ENCODE assay signal across 7 cellular contexts in the genomic region with DNA sequence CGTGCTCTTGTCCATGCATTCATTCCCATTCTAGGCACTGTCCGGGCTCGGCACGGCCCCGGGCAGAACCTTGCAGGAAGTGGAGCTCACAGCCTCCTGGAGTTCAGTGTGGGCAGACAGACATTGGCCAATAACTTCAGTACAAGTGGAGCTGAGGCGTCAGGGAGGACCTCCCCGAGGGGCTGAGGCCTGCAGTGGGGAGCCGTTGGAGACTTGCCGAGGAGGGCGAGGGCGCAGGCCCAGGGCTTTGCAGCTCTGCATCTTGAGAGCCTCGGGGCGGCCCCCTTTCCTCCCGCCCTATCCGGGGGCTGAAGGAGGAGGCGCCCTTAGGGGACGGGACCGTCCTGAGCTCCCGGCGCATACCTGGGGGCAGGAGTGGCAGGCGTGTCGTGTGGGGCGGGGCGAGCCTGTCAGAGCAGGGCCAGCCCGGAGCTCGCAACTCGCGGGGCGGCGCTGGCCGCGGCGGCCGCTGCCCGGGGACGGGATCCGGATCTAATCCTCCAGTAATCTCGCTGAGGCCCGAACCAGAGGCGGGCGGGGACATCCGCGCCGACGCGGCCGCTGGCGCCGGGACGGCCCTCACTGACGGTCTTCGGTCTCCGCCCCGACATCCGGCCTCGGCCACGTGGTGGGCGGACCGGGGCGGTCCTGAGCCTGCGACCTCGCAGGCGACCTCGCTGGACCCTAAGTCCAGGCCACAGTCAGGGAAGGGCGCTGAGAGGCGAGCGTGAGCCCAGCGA. TPM values are rescaled to one million over a fixed set of nuclear protein-coding genes. Genes with fewer than 3 reads are reported as not detected.
A peak's percentile ranks its signal among the peaks of the same experiment; 100 is the strongest.
DNase-seq lines count a peak whose midpoint lies in the region; FAIRE-seq and TF ChIP-seq lines count a peak whose summit lies in the region.

A gene (plus strand): TSS at position 698 of the 740 bp plus-strand sequence. CDS start 530 bp downstream, outside the sequence.

- peak within 1 kb of the TSS; percentile 88 for H3K4me2 ChIP-seq in keratinocyte (ENCODE audit: control insufficient read depth, extremely low read depth, insufficient read depth, low read depth, low read length)

- dilution Hi-C loops in keratinocyte (cut with MboI; ENCODE audit: extremely low pct_ligation_motif_present, low sequenced_read_pairs) = no loop called here

- H3K27me3 ChIP-seq in keratinocyte (ENCODE audit: control insufficient read depth, extremely low read depth, insufficient read depth, low read length) = no peaks in the 10 kb centered on the region

- peaks cover 0 to 2% of the 10 kb centered on the region in 2 experiments for H3K36me3 ChIP-seq in keratinocyte (ENCODE audit: control insufficient read depth in 2 of 2, extremely low read depth in 1 of 2, insufficient read depth in 2 of 2, low read length in 2 of 2)

- peaks cover 4% of the 10 kb centered on the region for H3K79me2 ChIP-seq in keratinocyte (ENCODE audit: control insufficient read depth, insufficient read depth, low read length)

- peaks cover 17% of the 10 kb centered on the region for H3K4me1 ChIP-seq in keratinocyte (ENCODE audit: control insufficient read depth, extremely low read depth, insufficient read depth, low read length)

- no peaks in the 10 kb centered on the region for H4K20me1 ChIP-seq in keratinocyte (ENCODE audit: control insufficient read depth, extremely low read depth, insufficient read depth, low read length)

- no peak for FAIRE-seq in keratinocyte (lab: Jason Lieb, UNC)

- CTCF ChIA-PET in HEK293T (lab: Yijun Ruan, JAX) = interaction anchor here (0.6 to 1.9 kb wide), 7 partner anchors 9 to 178 kb away, joined by 3 to 14 read pairs (median 4); a partner anchor contains a TSS

- H2AFZ ChIP-seq in keratinocyte (ENCODE audit: control insufficient read depth, low read length) = peak within 1 kb of the TSS; percentile 60

- peak within 1 kb of the TSS; percentile 48 to 77 (median 77) for H3K4me3 ChIP-seq in keratinocyte (ENCODE audit: control insufficient read depth in 2 of 3, extremely low read depth in 1 of 3, insufficient read depth in 2 of 3, low read depth in 1 of 3, low read length in 3 of 3)

- TF ChIP-seq CTCF in GM13976 (IDR thresholded peaks at IDR 0.05; ENCODE audit: borderline replicate concordance, control extremely low read depth, extremely low read depth, insufficient read depth, missing control alignments) (no peak), keratinocyte (optimal IDR thresholded peaks at IDR 0.05 in 1 of 3, IDR thresholded peaks at IDR 0.05 in 1 of 3, conservative IDR thresholded peaks at IDR 0.05 in 1 of 3; ENCODE audit: extremely low read depth in 1 of 3, insufficient read depth in 2 of 3, low read length in 3 of 3) (no peak)

- no peaks in the 10 kb centered on the region for H3K9me1 ChIP-seq in keratinocyte (ENCODE audit: control insufficient read depth, extremely low read depth, insufficient read depth, low read length)

- peak; percentile 98 for DNase-seq in GM13976 (ENCODE audit: low spot score)
- DNase-seq in HEK293T (ENCODE audit: extremely low spot score) = peak; percentile 72
- peak; percentile 74 for DNase-seq in NAMALWA (ENCODE audit: low spot score)
- peak in 3 of 4 experiments; percentile 40 to 43 (median 41) for DNase-seq in activated CD4-positive, CD25-positive, alpha-beta regulatory T cell (lab: John Stamatoyannopoulos, UW)
- DNase-seq in central memory CD4-positive, alpha-beta T cell = peak; percentile 61
- no peak for DNase-seq in keratinocyte (ENCODE audit: low read depth, low spot score)
- DNase-seq in stimulated activated CD4-positive, alpha-beta T cell treated with anti-CD3 and anti-CD28 coated beads, Interleukin-12 subunit alpha, Interleukin-12 subunit beta, amount 100 ng/mL, for 48 hours (ENCODE audit: low read depth in 2 of 3, low spot score in 1 of 3) = peak; percentile 61 to 76 (median 72)

- POLR2A ChIA-PET in HEK293T (lab: Yijun Ruan, JAX) = interaction anchor here (0.7 to 4.8 kb wide), 12 partner anchors 9 to 171 kb away, joined by 3 to 88 read pairs (median 6); a partner anchor contains a TSS

- in situ Hi-C loops in GM13976 (cut with MboI; ENCODE audit: low sequenced_read_pairs, unreplicated experiment) = no loop called here

- H3K27ac ChIP-seq in keratinocyte (ENCODE audit: control insufficient read depth, insufficient read depth, low read length) = peak within 1 kb of the TSS; percentile 68

- H3K9ac ChIP-seq in keratinocyte (ENCODE audit: control insufficient read depth, extremely low read depth, insufficient read depth, low read length) = peak within 1 kb of the TSS; percentile 86

- no peaks in the 10 kb centered on the region for H3K9me3 ChIP-seq in keratinocyte (ENCODE audit: control insufficient read depth, low read depth, low read length)

TF ChIP-seq in HEK293T, 16 proteins besides CTCF, POLR2A, EP300 and RAD21:
- no peak for TF ChIP-seq NFRKB (IDR thresholded peaks at IDR 0.05)
- TF ChIP-seq L3MBTL2 (conservative IDR thresholded peaks at IDR 0.05) = peak; percentile 89
TF ChIP-seq in HEK293T: peak in this region for 1.

RNA-seq across cellular contexts. Expression of the gene that starts here (rescaled TPM):
- 71.8 to 91.8 TPM (median 76.6 TPM) in 3 replicates for polyA plus RNA-seq in keratinocyte
- polyA plus RNA-seq in keratinocyte (2011; ENCODE audit: low read depth) = 18.5 TPM
- 78.8 and 120 TPM in 2 replicates for polyA plus RNA-seq in keratinocyte (2011; cell fraction: cytosol; rRNA removed)
- 100 and 133 TPM in 2 replicates for polyA plus RNA-seq in keratinocyte (2011; cell fraction: nucleus; rRNA removed)
- 69.1 and 86.6 TPM in 2 replicates for polyA plus RNA-seq in keratinocyte (2012; ENCODE audit: low replicate concordance)
- polyA minus RNA-seq in keratinocyte = 89.2 to 310 TPM (median 100 TPM) in 3 replicates
- 154 TPM for polyA minus RNA-seq in keratinocyte (2011; cell fraction: cytosol; rRNA and poly(A)+ RNA removed)
- polyA minus RNA-seq in keratinocyte (2011; cell fraction: nucleus; rRNA and poly(A)+ RNA removed) = 37.4 and 52.6 TPM in 2 replicates
